Comparison of ENCODE assay signal across 8 cellular contexts in genomic region chrX:132669142-132669541, GRCh38.
"Had no signal": no experiment of that assay in that cellular context is flagged by ENCODE, and none has a peak within 500 bp of the region (broad histone marks: within the 10 kb centered on the region; RNA-seq: fewer than 3 reads in every experiment).

No MANE protein-coding gene starts in this region.

- DNase-seq: GM23248, GOT3, H7, HFFc6, IMR-90 had no signal

- H3K4me1 ChIP-seq: HAP-1 had no signal

- H3K27ac ChIP-seq: GM23248 had no signal

- ATAC-seq: HCT116, K562 had no signal

- H3K4me3 ChIP-seq: GM23248, HAP-1, K562 had no signal

- H2AFZ ChIP-seq: GM23248 had no signal

- H3K9ac ChIP-seq: GM23248 had no signal

- H3K9me3 ChIP-seq: HAP-1 had no signal

- H3K36me3 ChIP-seq: HAP-1 had no signal
